In the genomic region with DNA sequence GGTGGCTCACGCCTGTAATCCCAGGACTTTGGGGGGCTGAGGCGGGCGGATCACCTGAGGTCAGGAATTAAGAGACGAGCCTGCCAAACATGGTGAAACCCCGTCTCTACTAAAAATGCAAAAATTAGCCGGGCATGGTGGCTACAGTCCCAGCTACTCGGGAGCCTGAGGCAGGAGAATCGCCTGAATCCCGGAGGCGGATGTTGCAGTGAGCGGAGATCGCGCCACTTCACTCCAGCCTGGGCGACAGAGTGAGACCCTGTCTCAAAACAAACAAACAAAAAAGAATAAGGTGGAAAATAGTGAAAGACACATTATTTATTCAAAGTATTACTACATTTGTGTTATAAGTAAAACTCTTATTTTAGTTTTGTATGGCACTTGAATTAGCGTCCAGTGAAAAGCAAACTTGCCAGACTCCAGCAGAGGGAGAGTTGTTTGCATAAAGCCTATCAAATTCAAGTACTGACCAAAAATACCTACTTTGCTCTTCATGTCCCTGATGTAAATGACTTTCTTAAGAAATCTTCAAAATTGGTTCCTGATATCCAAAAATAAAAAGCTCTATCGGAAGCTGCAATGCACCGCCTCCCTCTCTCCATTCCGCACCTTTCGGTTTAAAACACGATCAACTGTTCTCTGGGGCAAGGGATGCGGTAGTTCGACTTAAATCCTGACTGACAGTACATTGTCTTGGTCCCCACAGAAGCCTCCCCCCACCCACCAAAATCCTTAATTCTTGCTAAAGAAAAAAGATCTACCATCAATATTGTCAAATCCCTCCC, we compare ENCODE assay signal across 8 cellular contexts. TPM values are rescaled to one million over a fixed set of nuclear protein-coding genes. Genes with fewer than 3 reads are reported as not detected.
A peak's percentile ranks its signal among the peaks of the same experiment; 100 is the strongest.
DNase-seq lines count a peak whose midpoint lies in the region; ATAC-seq and TF ChIP-seq lines count a peak whose summit lies in the region.

No MANE protein-coding gene starts in this region.

- peak overlapping the region; percentile 90 for H3K4me2 ChIP-seq in parathyroid adenoma (ENCODE audit: low read length)

- intact Hi-C loops in esophagus squamous epithelium (cut with DNase I), result loop anchor here (10.0 kb wide), 1 partner anchor 189 kb away; no protein-coding TSS in a partner anchor
- intact Hi-C loops in posterior cingulate gyrus (cut with DNase I), result no loop called here

- H3K9ac ChIP-seq in parathyroid adenoma, result peak overlapping the region; percentile 89

- H2AFZ ChIP-seq in parathyroid adenoma, result peak overlapping the region; percentile 94

- no peak for DNase-seq in GM06990 (ENCODE audit: extremely low read depth, insufficient read length)
- DNase-seq in RPMI8226, result peak; percentile 7
- DNase-seq in esophagus squamous epithelium (lab: John Stamatoyannopoulos, UW), result no peak
- DNase-seq in omental fat pad (ENCODE audit: low spot score), result no peak
- DNase-seq in posterior cingulate gyrus, result no peak

- no peaks in the 10 kb centered on the region for H3K9me3 ChIP-seq in esophagus squamous epithelium
- no peaks in the 10 kb centered on the region for H3K9me3 ChIP-seq in parathyroid adenoma (ENCODE audit: control insufficient read depth, low read length)

- H3K27ac ChIP-seq in esophagus squamous epithelium, result peak overlapping the region; percentile 82 to 97 (median 91)
- H3K27ac ChIP-seq in parathyroid adenoma, result peak overlapping the region; percentile 93

- H3K4me3 ChIP-seq in GM06990 (replicated peaks; ENCODE audit: low read depth, low read length) (peak overlapping the region; percentile 91), esophagus squamous epithelium (peak overlapping the region; percentile 46 to 86 (median 72)), parathyroid adenoma (ENCODE audit: low read depth, low read length) (peak overlapping the region; percentile 88)

- peaks cover 10% of the 10 kb centered on the region for H3K79me2 ChIP-seq in parathyroid adenoma

- WGBS in esophagus squamous epithelium, 2 donors, result 30 to 38% methylated on average over 20 to 22 of the region's 22 CpGs

- H3K36me3 ChIP-seq in GM06990 (ENCODE audit: control insufficient read depth, insufficient read depth, low read length) (no peaks in the 10 kb centered on the region; the same call in 1 of the 2 replicates), esophagus squamous epithelium (peaks cover 0 to 3% (median 0%) of the 10 kb centered on the region in 3 donors), parathyroid adenoma (ENCODE audit: control insufficient read depth, insufficient read depth, low read length) (no peaks in the 10 kb centered on the region)

- H3K27me3 ChIP-seq in GM06990 (replicated peaks; ENCODE audit: control insufficient read depth, insufficient read depth, low read length) (no peaks in the 10 kb centered on the region), esophagus squamous epithelium (no peaks in the 10 kb centered on the region), parathyroid adenoma (ENCODE audit: control insufficient read depth, insufficient read depth, low read length) (no peaks in the 10 kb centered on the region)

- TF ChIP-seq CTCF in GM06990 (IDR thresholded peaks at IDR 0.05; ENCODE audit: insufficient read depth, low read length, poor library complexity, severe bottlenecking) (no peak), esophagus squamous epithelium (IDR thresholded peaks at IDR 0.05) (no peak), parathyroid adenoma (IDR thresholded peaks at IDR 0.05) (no peak), omental fat pad (IDR thresholded peaks at IDR 0.05) (no peak)

- no peak for TF ChIP-seq POLR2A in esophagus squamous epithelium (IDR thresholded peaks at IDR 0.05)

- ATAC-seq in GM19324 (IDR thresholded peaks at IDR 0.05; ENCODE audit: low FRiP score, unreplicated experiment), result no peak
- no peak for ATAC-seq in omental fat pad (ENCODE audit: low FRiP score)
- ATAC-seq in HG03460 (IDR thresholded peaks at IDR 0.05; ENCODE audit: unreplicated experiment), result no peak

- H3K4me1 ChIP-seq in esophagus squamous epithelium (peaks cover 6 to 62% (median 28%) of the 10 kb centered on the region in 3 donors), parathyroid adenoma (no peaks in the 10 kb centered on the region)

RNA-seq across cellular contexts. Expression of gene TRPM7, which starts 1.2 kb away (rescaled TPM):
- total RNA-seq in esophagus squamous epithelium, result 10 to 100 TPM; 10.7 to 42.7 (median 27.2) TPM
- 10 to 100 TPM; 55.5 to 63.6 (median 60.5) TPM for total RNA-seq in omental fat pad
